ENCODE assay signal across 13 cellular contexts in genomic region chr3:123090700-123091585, GRCh38. TPM values are rescaled to one million over a fixed set of nuclear protein-coding genes. Genes with fewer than 3 reads are reported as not detected.
DNase-seq lines count a peak whose midpoint lies in the region; ATAC-seq and TF ChIP-seq lines count a peak whose summit lies in the region.
"Had no signal": no experiment of that assay in that cellular context is flagged by ENCODE, and none has a peak within 500 bp of the region (broad histone marks: within the 10 kb centered on the region; RNA-seq: fewer than 3 reads in every experiment).

No MANE protein-coding gene starts in this region.

- H3K4me2 ChIP-seq in hepatocyte = no peak overlapping the region

- WGBS in hepatocyte (ENCODE audit: low lambda C conversion rate, missing lambda C conversion rate) = 92% methylated on average over 12 of the region's 12 CpGs

- no peak overlapping the region for H3K27ac ChIP-seq in CD4-positive, alpha-beta T cell (ENCODE audit: low read depth, low read length)
- H3K27ac ChIP-seq in effector memory CD4-positive, alpha-beta T cell (ENCODE audit: insufficient read depth, low read length, poor library complexity, severe bottlenecking) = no peak overlapping the region
- no peak overlapping the region for H3K27ac ChIP-seq in hepatocyte

- H3K27me3 ChIP-seq in CD4-positive, alpha-beta T cell (ENCODE audit: control insufficient read depth, insufficient read depth, low read length) = no peaks in the 10 kb centered on the region
- no peaks in the 10 kb centered on the region for H3K27me3 ChIP-seq in effector memory CD4-positive, alpha-beta T cell (replicated peaks; ENCODE audit: control insufficient read depth, insufficient read depth, low read length, poor library complexity, severe bottlenecking)
- no peaks in the 10 kb centered on the region for H3K27me3 ChIP-seq in hepatocyte
- H3K27me3 ChIP-seq: dorsolateral prefrontal cortex, right atrium auricular region had no signal

- H4K20me1 ChIP-seq in hepatocyte (ENCODE audit: insufficient read depth, poor library complexity, severe bottlenecking) = peaks cover 33% of the 10 kb centered on the region

- TF ChIP-seq CTCF in CD4-positive, alpha-beta T cell (IDR thresholded peaks at IDR 0.05) = no peak
- TF ChIP-seq CTCF in hepatocyte (IDR thresholded peaks at IDR 0.05; ENCODE audit: poor library complexity) = no peak

- no peaks in the 10 kb centered on the region for H3K36me3 ChIP-seq in effector memory CD4-positive, alpha-beta T cell (ENCODE audit: control insufficient read depth, insufficient read depth, low read length)
- H3K36me3 ChIP-seq in hepatocyte (replicated peaks; ENCODE audit: insufficient read depth, low read depth) = no peaks in the 10 kb centered on the region

- no peaks in the 10 kb centered on the region for H3K9me3 ChIP-seq in CD4-positive, alpha-beta T cell (ENCODE audit: control insufficient read depth, low read length)
- H3K9me3 ChIP-seq in effector memory CD4-positive, alpha-beta T cell (ENCODE audit: control insufficient read depth, low read length) = no peaks in the 10 kb centered on the region
- H3K9me3 ChIP-seq in hepatocyte (ENCODE audit: low read depth) = no peaks in the 10 kb centered on the region
- H3K9me3 ChIP-seq: right atrium auricular region had no signal

- peaks cover 27% of the 10 kb centered on the region for H3K36me3 Mint-ChIP-seq in CD4-positive, alpha-beta T cell (ENCODE audit: low read depth)

- CTCF ChIA-PET in CD4-positive, alpha-beta T cell (lab: Charles Lee) = no interaction called here

- H3K79me2 ChIP-seq in hepatocyte = peaks cover 85% of the 10 kb centered on the region

- in situ Hi-C loops in G401 (cut with HindIII; ENCODE audit: low sequenced_read_pairs) = no loop called here

- POLR2A ChIA-PET in CD4-positive, alpha-beta T cell (lab: Charles Lee) = no interaction called here

- no peaks in the 10 kb centered on the region for H3K9me2 ChIP-seq in hepatocyte (replicated peaks; ENCODE audit: insufficient read depth)

- no peak overlapping the region for H3K4me3 ChIP-seq in effector memory CD4-positive, alpha-beta T cell (ENCODE audit: insufficient read depth, low read depth, low read length, poor library complexity, severe bottlenecking)
- H3K4me3 ChIP-seq in hepatocyte = no peak overlapping the region
- H3K4me3 ChIP-seq: right atrium auricular region had no signal

- intact Hi-C loops in CD4-positive, alpha-beta T cell (cut with DNase I, micrococcal nuclease) = no loop called here

- no peaks in the 10 kb centered on the region for H3K9me3 Mint-ChIP-seq in CD4-positive, alpha-beta T cell

- no peak for DNase-seq in CD4-positive, alpha-beta T cell
- DNase-seq in G401 (ENCODE audit: low spot score) (peak; percentile 36), NCI-H69 (lab: John Stamatoyannopoulos, UW) (peak; percentile 86), glomerular visceral epithelial cell (ENCODE audit: extremely low spot score) (peak; percentile 56), HCEC 1CT (no peak), hepatocyte (ENCODE audit: low spot score) (no peak), MV-4-11 (lab: John Stamatoyannopoulos, UW) (no peak)
- DNase-seq in effector memory CD4-positive, alpha-beta T cell = no peak
- DNase-seq: mesenchymal stem cell, NCI-H1048 had no signal

- no peaks in the 10 kb centered on the region for H3K27me3 Mint-ChIP-seq in CD4-positive, alpha-beta T cell

- peak overlapping the region; percentile 42 for H3K27ac Mint-ChIP-seq in CD4-positive, alpha-beta T cell

- peaks cover 25% of the 10 kb centered on the region for H3K4me1 Mint-ChIP-seq in CD4-positive, alpha-beta T cell (ENCODE audit: low read depth)

- H3K4me3 Mint-ChIP-seq in CD4-positive, alpha-beta T cell = no peak overlapping the region

- H2AFZ ChIP-seq in hepatocyte = no peak overlapping the region

- H3K4me1 ChIP-seq in effector memory CD4-positive, alpha-beta T cell (ENCODE audit: control insufficient read depth, insufficient read depth, low read length, poor library complexity, severe bottlenecking) = no peaks in the 10 kb centered on the region
- peaks cover 4% of the 10 kb centered on the region for H3K4me1 ChIP-seq in hepatocyte (ENCODE audit: insufficient read depth)

- ATAC-seq in CD4-positive, alpha-beta T cell (ENCODE audit: poor library complexity) = no peak
- ATAC-seq: activated CD4-positive, CD25-positive, alpha-beta regulatory T cell treated with anti-CD3 and anti-CD28 coated beads, Interleukin-2, amount 50 U/mL, for 24 hours had no signal

RNA-seq across cellular contexts. Expression of gene PDIA5, which starts 24.1 kb away (rescaled TPM):
- 1 to 10 TPM; 2.2 to 3.0 TPM for total RNA-seq in CD4-positive, alpha-beta T cell
- total RNA-seq in G401 (2014; rRNA removed; shearing (Covaris generic)) = 26.0 and 26.4 TPM in 2 replicates
- 71.8 and 82.0 TPM in 2 replicates for total RNA-seq in hepatocyte
- polyA plus RNA-seq in hepatocyte = 88.4 and 97.3 TPM in 2 replicates

Comparison
In these comparisons a context has a peak if more than half of its experiments do, and no peak if none do; other contexts are left out.
1. DNase-seq: peak in G401 (single experiment), NCI-H69 (single experiment) and glomerular visceral epithelial cell (single experiment); none in CD4-positive, alpha-beta T cell (0 of 10), effector memory CD4-positive, alpha-beta T cell (0 of 3), HCEC 1CT (single experiment), hepatocyte (single experiment) and MV-4-11 (single experiment).